ENCODE assay signal across 8 cellular contexts in genomic region chr3:4978966-4979400, GRCh38. TPM values are rescaled to one million over a fixed set of nuclear protein-coding genes. Genes with fewer than 3 reads are reported as not detected.
A peak's percentile ranks its signal among the peaks of the same experiment; 100 is the strongest.
DNase-seq lines count a peak whose midpoint lies in the region; ATAC-seq and TF ChIP-seq lines count a peak whose summit lies in the region.

No MANE protein-coding gene starts in this region.

- H3K27me3 Mint-ChIP-seq in nephron progenitor cell (ENCODE audit: low read depth, poor library complexity): peaks cover 13% of the 10 kb centered on the region

- H3K27ac Mint-ChIP-seq in nephron progenitor cell: no peak overlapping the region

- TF ChIP-seq CTCF in fibroblast of the aortic adventitia (IDR thresholded peaks at IDR 0.05; ENCODE audit: insufficient read depth, low read length) (no peak), nephron progenitor cell (IDR thresholded peaks at IDR 0.05) (no peak)

- DNase-seq in D341Med (ENCODE audit: low spot score) (peak; percentile 79), HUDEP-2 (lab: John Stamatoyannopoulos, UW; ENCODE audit: unreplicated experiment in 76 of 76) (peak in 73 of 76 experiments; percentile 43 to 92 (median 84)), RPMI7951 (ENCODE audit: low read depth) (peak; percentile 99), fibroblast of the aortic adventitia (ENCODE audit: low read depth) (peak; percentile 99), nephron progenitor cell (peak; percentile 76), substantia nigra (lab: John Stamatoyannopoulos, UW) (peak in 46 of 49 donors; percentile 56 to 95 (median 82))
- DNase-seq in activated effector memory CD4-positive, alpha-beta T cell treated with Interleukin-2 at 50 U/mL for 16 hours: peak; percentile 89

- peaks cover 19% of the 10 kb centered on the region for H3K36me3 Mint-ChIP-seq in nephron progenitor cell (ENCODE audit: low read depth)

- H3K4me3 ChIP-seq in fibroblast of the aortic adventitia (ENCODE audit: low read depth, low read length): peak overlapping the region; percentile 99

- H3K4me1 Mint-ChIP-seq in nephron progenitor cell: peaks cover 66% of the 10 kb centered on the region

- peak overlapping the region; percentile 80 for H3K27ac ChIP-seq in substantia nigra (ENCODE audit: low read depth, low read length, poor library complexity, severe bottlenecking)

- peak; percentile 37 for ATAC-seq in GM21423 (IDR thresholded peaks at IDR 0.05; ENCODE audit: unreplicated experiment)

- H3K4me3 Mint-ChIP-seq in nephron progenitor cell: peak overlapping the region; percentile 96

- no peaks in the 10 kb centered on the region for H3K9me3 Mint-ChIP-seq in nephron progenitor cell

RNA-seq across cellular contexts. Expression of gene BHLHE40, which starts 0.3 kb away (rescaled TPM):
- total RNA-seq in RPMI7951 (2014; rRNA removed; shearing (Covaris generic)): 43.2 and 62.8 TPM in 2 replicates
- 22.9 and 36.1 TPM in 2 replicates for total RNA-seq in fibroblast of the aortic adventitia (ENCODE audit: low replicate concordance)

Comparison
In these comparisons a context has a peak if more than half of its experiments do, and no peak if none do; other contexts are left out.
1. Peak in every context shown above with its lines: DNase-seq, ATAC-seq, H3K4me3 ChIP-seq and H3K27ac ChIP-seq.